Comparison of ENCODE assay signal across 22 cellular contexts in the genomic region with DNA sequence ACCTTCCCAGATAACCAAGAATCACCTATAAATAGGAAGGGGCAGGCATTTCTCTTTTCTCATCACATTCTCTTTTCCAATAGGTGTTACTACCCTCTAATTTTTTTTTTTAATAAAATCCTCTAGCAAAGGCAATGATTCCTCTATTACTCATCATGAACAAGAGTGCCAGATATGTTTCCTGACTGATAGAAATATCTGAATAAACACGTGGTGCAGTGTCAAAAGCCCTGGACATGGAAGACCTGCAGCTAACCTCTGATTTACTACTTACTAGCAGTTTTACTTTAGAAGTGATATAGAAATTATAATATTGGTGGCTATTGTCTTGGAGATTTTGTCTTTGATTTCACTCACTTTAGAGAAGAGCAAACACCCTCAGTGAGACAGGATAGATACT.
"Had no signal": no experiment of that assay in that cellular context is flagged by ENCODE, and none has a peak within 500 bp of the region (broad histone marks: within the 10 kb centered on the region; RNA-seq: fewer than 3 reads in every experiment).

No MANE protein-coding gene starts in this region.

- H3K27me3 ChIP-seq: hepatocyte, neutrophil, sigmoid colon, spleen, stomach, testis, upper lobe of left lung had no signal

- ATAC-seq: activated CD8-positive, alpha-beta T cell treated with anti-CD3 and anti-CD28 coated beads, Interleukin-2, amount 10 ng/mL, durations not matched to agents 7 days and 5 days; effector memory CD8-positive, alpha-beta T cell; naive thymus-derived CD8-positive, alpha-beta T cell had no signal

- H3K27ac ChIP-seq: hepatocyte, left ventricle myocardium inferior, neutrophil, parathyroid adenoma, sigmoid colon, spleen, stomach, testis, upper lobe of left lung had no signal

- H3K27ac Mint-ChIP-seq: activated CD4-positive, alpha-beta T cell treated with anti-CD3 and anti-CD28 coated beads, Interleukin-2, amount 10 ng/mL, durations not matched to agents 24 days and 14 days; activated CD8-positive, alpha-beta T cell treated with anti-CD3 and anti-CD28 coated beads, Interleukin-2, amount 10 ng/mL, durations not matched to agents 7 days and 5 days; activated naive CD8-positive, alpha-beta T cell treated with anti-CD3 and anti-CD28 coated beads for 36 hours; brain; dendritic cell treated with granulocyte-macrophage colony-stimulating factor and Interleukin-4, amounts not matched to agents 40 ng/mL and 50 ng/mL, for 4 days; effector memory CD8-positive, alpha-beta T cell; naive thymus-derived CD8-positive, alpha-beta T cell; T-helper 1 cell treated with Interleukin-12 subunit alpha and Interleukin-12 subunit beta and Interleukin-4 antibody, amounts not matched to agents 30 μg/mL and 1 μg/mL, for 36 hours had no signal

- H3K4me3 Mint-ChIP-seq: activated CD4-positive, alpha-beta T cell treated with anti-CD3 and anti-CD28 coated beads, Interleukin-2, amount 10 ng/mL, durations not matched to agents 24 days and 14 days; activated CD8-positive, alpha-beta T cell treated with anti-CD3 and anti-CD28 coated beads, Interleukin-2, amount 10 ng/mL, durations not matched to agents 7 days and 5 days; activated naive CD8-positive, alpha-beta T cell treated with anti-CD3 and anti-CD28 coated beads for 36 hours; brain; dendritic cell treated with granulocyte-macrophage colony-stimulating factor and Interleukin-4, amounts not matched to agents 40 ng/mL and 50 ng/mL, for 4 days; effector memory CD8-positive, alpha-beta T cell; naive thymus-derived CD8-positive, alpha-beta T cell; T-helper 1 cell treated with Interleukin-12 subunit alpha and Interleukin-12 subunit beta and Interleukin-4 antibody, amounts not matched to agents 30 μg/mL and 1 μg/mL, for 36 hours had no signal

- H3K9ac ChIP-seq: parathyroid adenoma had no signal

- H3K36me3 Mint-ChIP-seq: activated naive CD8-positive, alpha-beta T cell treated with anti-CD3 and anti-CD28 coated beads for 36 hours; brain had no signal

- H3K4me3 ChIP-seq: hepatocyte, left ventricle myocardium inferior, sigmoid colon, spleen, stomach, testis, upper lobe of left lung had no signal

- H3K4me1 Mint-ChIP-seq: brain had no signal

- DNase-seq: activated CD4-positive, alpha-beta T cell treated with anti-CD3 and anti-CD28 coated beads, Interleukin-2, amount 10 ng/mL, durations not matched to agents 24 days and 14 days; activated CD4-positive, CD25-positive, alpha-beta regulatory T cell; activated CD8-positive, alpha-beta memory T cell treated with anti-CD3 and anti-CD28 coated beads, Interleukin-2, amount 50 U/mL, for 4 hours; activated CD8-positive, alpha-beta T cell treated with anti-CD3 and anti-CD28 coated beads, Interleukin-2, amount 10 ng/mL, durations not matched to agents 7 days and 5 days; activated naive CD8-positive, alpha-beta T cell treated with anti-CD3 and anti-CD28 coated beads for 36 hours; cerebellar nuclear complex; effector memory CD8-positive, alpha-beta T cell; kidney; left ventricle myocardium inferior; mesenchymal stem cell; naive thymus-derived CD8-positive, alpha-beta T cell; sigmoid colon; spleen; stomach; testis had no signal

- H2AFZ ChIP-seq: hepatocyte, parathyroid adenoma had no signal

- H3K79me2 ChIP-seq: hepatocyte, parathyroid adenoma had no signal

- H3K36me3 ChIP-seq: left ventricle myocardium inferior, neutrophil, sigmoid colon, spleen, stomach, upper lobe of left lung had no signal

- H3K4me2 ChIP-seq: hepatocyte had no signal

- H3K27me3 Mint-ChIP-seq: activated CD4-positive, alpha-beta T cell treated with anti-CD3 and anti-CD28 coated beads, Interleukin-2, amount 10 ng/mL, durations not matched to agents 24 days and 14 days; brain; dendritic cell treated with granulocyte-macrophage colony-stimulating factor and Interleukin-4, amounts not matched to agents 40 ng/mL and 50 ng/mL, for 4 days had no signal

- H3K4me1 ChIP-seq: left ventricle myocardium inferior, parathyroid adenoma, sigmoid colon, testis had no signal

- H3K9me3 Mint-ChIP-seq: effector memory CD8-positive, alpha-beta T cell had no signal

- H3K9me3 ChIP-seq: left ventricle myocardium inferior, neutrophil, sigmoid colon, spleen, testis had no signal
